Comparison of ENCODE assay signal across 8 cellular contexts in the genomic region with DNA sequence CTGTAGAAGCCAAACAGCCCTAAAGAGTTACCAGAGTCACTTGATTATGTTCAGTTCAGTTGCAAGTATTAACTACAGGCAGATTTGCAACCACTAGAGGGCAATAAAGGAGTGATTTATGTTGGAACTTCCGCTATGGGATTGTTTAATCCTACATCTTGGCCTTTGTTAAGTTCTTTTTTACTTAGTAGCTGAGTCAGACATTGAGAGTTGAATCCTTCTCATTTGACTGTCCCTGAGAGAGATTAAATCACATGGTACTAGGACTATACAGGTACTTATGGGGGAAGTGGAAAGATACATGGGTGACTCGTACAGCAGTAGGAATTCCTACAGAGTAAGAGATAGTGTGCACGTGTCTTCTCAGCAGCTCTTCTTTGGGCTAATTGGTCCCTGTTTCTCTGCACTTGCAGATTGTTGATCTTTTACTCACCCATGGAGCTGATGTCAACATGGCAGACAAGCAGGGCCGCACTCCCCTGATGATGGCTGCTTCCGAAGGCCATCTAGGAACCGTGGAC. TPM values are rescaled to one million over a fixed set of nuclear protein-coding genes. Genes with fewer than 3 reads are reported as not detected.
DNase-seq lines count a peak whose midpoint lies in the region; ATAC-seq and TF ChIP-seq lines count a peak whose summit lies in the region.

No MANE protein-coding gene starts in this region.

- H3K79me2 ChIP-seq in DOHH2 (ENCODE audit: control insufficient read depth, low read length) (no peaks in the 10 kb centered on the region), KMS-11 (ENCODE audit: insufficient read depth, low read depth) (no peaks in the 10 kb centered on the region)

- peaks cover 21% of the 10 kb centered on the region for H3K27me3 ChIP-seq in DOHH2 (ENCODE audit: control insufficient read depth, low read length)
- no peaks in the 10 kb centered on the region for H3K27me3 ChIP-seq in KMS-11 (ENCODE audit: insufficient read depth, low read depth)
- H3K27me3 ChIP-seq in endodermal cell (ENCODE audit: control insufficient read depth, insufficient read depth, low read length, poor library complexity, severe bottlenecking) = no peaks in the 10 kb centered on the region

- H3K9me3 ChIP-seq in DOHH2 (ENCODE audit: control insufficient read depth, insufficient read depth, low read length) (no peaks in the 10 kb centered on the region), endodermal cell (ENCODE audit: control insufficient read depth, low read length) (no peaks in the 10 kb centered on the region)

- H3K4me2 ChIP-seq in DOHH2 (ENCODE audit: low read length) (peak overlapping the region; percentile 3; the same call in 1 of the 2 replicates), KMS-11 (no peak overlapping the region)

- 94 to 98% methylated on average over 6 of the region's 6 CpGs for WGBS in endodermal cell (ENCODE audit: insufficient coverage in 1 of 2, insufficient read length in 1 of 2), 2 experiments

- no peak overlapping the region for H2AFZ ChIP-seq in KMS-11 (ENCODE audit: low read depth)

- no peak overlapping the region for H3K27ac Mint-ChIP-seq in endodermal cell

- TF ChIP-seq CTCF in DOHH2 (IDR thresholded peaks at IDR 0.05; ENCODE audit: low read depth, low read length, poor library complexity, severe bottlenecking) (peak; percentile 86), KMS-11 (conservative IDR thresholded peaks at IDR 0.05; ENCODE audit: low read depth, low read length) (peak; percentile 88), endodermal cell (conservative IDR thresholded peaks at IDR 0.05) (peak; percentile 84)

- no peak overlapping the region for H3K4me3 Mint-ChIP-seq in endodermal cell

- H3K9me2 ChIP-seq in DOHH2 (replicated peaks; ENCODE audit: control insufficient read depth, low read length) = no peaks in the 10 kb centered on the region

- H3K27ac ChIP-seq in DOHH2 (ENCODE audit: low read depth, low read length) (no peak overlapping the region), KMS-11 (no peak overlapping the region), endodermal cell (ENCODE audit: low read depth, low read length) (no peak overlapping the region)

- ATAC-seq in GM18907 (IDR thresholded peaks at IDR 0.05; ENCODE audit: unreplicated experiment) = no peak
- no peak for ATAC-seq in GM18505 (IDR thresholded peaks at IDR 0.05; ENCODE audit: unreplicated experiment)

- no peaks in the 10 kb centered on the region for H3K36me3 ChIP-seq in DOHH2 (ENCODE audit: control insufficient read depth, low read length)
- H3K36me3 ChIP-seq in KMS-11 (ENCODE audit: insufficient read depth) = no peaks in the 10 kb centered on the region
- no peaks in the 10 kb centered on the region for H3K36me3 ChIP-seq in endodermal cell (ENCODE audit: control insufficient read depth, insufficient read depth, low read length)

- H3K27me3 Mint-ChIP-seq in endodermal cell (ENCODE audit: insufficient read depth) = no peaks in the 10 kb centered on the region

- H3K9ac ChIP-seq in KMS-11 = no peak overlapping the region
- no peak overlapping the region for H3K9ac ChIP-seq in endodermal cell (ENCODE audit: extremely low read depth, low read length, poor library complexity, severe bottlenecking)

- H3K4me1 ChIP-seq in DOHH2 (ENCODE audit: control insufficient read depth, low read length) = peaks cover 5% of the 10 kb centered on the region
- H3K4me1 ChIP-seq in KMS-11 (ENCODE audit: low read depth, poor library complexity, severe bottlenecking) = no peaks in the 10 kb centered on the region
- H3K4me1 ChIP-seq in endodermal cell (ENCODE audit: control insufficient read depth, insufficient read depth, low read length) = no peaks in the 10 kb centered on the region

- no peaks in the 10 kb centered on the region for H3K9me3 Mint-ChIP-seq in endodermal cell

- DNase-seq in OCI-M1 (lab: John Stamatoyannopoulos, UW) (peak; percentile 90), endodermal cell (no peak), midbrain (lab: John Stamatoyannopoulos, UW) (peak; percentile 35), NCI-H187 (lab: John Stamatoyannopoulos, UW) (no peak)

- H3F3A ChIP-seq in DOHH2 (ENCODE audit: control insufficient read depth, insufficient read depth) = 0 out of 2 replicates have a peak, but pooled peaks cover 3% of the 10 kb centered on the region

- no peak for TF ChIP-seq POLR2A in GM18505 (IDR thresholded peaks at IDR 0.05; ENCODE audit: borderline replicate concordance, extremely low read depth, insufficient read depth, insufficient read length)

- H4K20me1 ChIP-seq in DOHH2 (ENCODE audit: control insufficient read depth, insufficient read depth, low read depth, low read length) (no peaks in the 10 kb centered on the region), KMS-11 (ENCODE audit: insufficient read depth) (no peaks in the 10 kb centered on the region)

- H3K36me3 Mint-ChIP-seq in endodermal cell (ENCODE audit: low read depth) = peaks cover 2% of the 10 kb centered on the region

- peaks cover 2% of the 10 kb centered on the region for H3K4me1 Mint-ChIP-seq in endodermal cell

- H3K4me3 ChIP-seq in DOHH2 (ENCODE audit: low read length) = no peak overlapping the region
- no peak overlapping the region for H3K4me3 ChIP-seq in KMS-11 (IDR thresholded peaks at IDR 0.05; ENCODE audit: insufficient read depth, low read depth, low read length)
- no peak overlapping the region for H3K4me3 ChIP-seq in endodermal cell (ENCODE audit: low read length)

RNA-seq across cellular contexts. Expression of a gene that starts 40.3 kb away (rescaled TPM):
- total RNA-seq in endodermal cell = 10 to 100 TPM; 24.4 to 27.5 TPM
- polyA plus RNA-seq in endodermal cell (2013, experiment 1 of 2) = 11.7 TPM
- polyA plus RNA-seq in endodermal cell (2013, experiment 2 of 2) = 10.6 TPM

Comparison
In these comparisons a context has a peak if more than half of its experiments do, and no peak if none do; other contexts are left out.
1. DNase-seq: peak in OCI-M1 (single experiment) and midbrain (single experiment); none in endodermal cell (single experiment) and NCI-H187 (0 of 2).
2. Peak in every context shown above with its lines, with median percentiles within 50 percentile points of each other: CTCF ChIP-seq.